ENCODE assay signal across 23 cellular contexts in the genomic region with DNA sequence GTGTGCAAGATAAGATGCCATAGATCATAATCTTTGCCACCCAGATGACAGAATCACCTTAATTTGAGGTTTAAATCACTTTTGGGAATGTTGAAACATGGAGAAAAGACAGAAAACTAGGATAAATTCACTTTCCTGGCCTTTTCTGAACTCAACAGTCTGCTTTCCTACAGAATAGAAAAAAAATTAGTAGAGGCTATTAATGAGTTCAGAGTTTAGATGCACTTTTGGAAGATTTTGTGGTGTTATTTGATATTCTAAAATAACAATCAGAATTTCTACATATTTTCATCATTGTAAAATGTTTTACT.
DNase-seq lines count a peak whose midpoint lies in the region; ATAC-seq and TF ChIP-seq lines count a peak whose summit lies in the region.
"Had no signal": no experiment of that assay in that cellular context is flagged by ENCODE, and none has a peak within 500 bp of the region (broad histone marks: within the 10 kb centered on the region; RNA-seq: fewer than 3 reads in every experiment).

No MANE protein-coding gene starts in this region.

- peaks cover 8% of the 10 kb centered on the region for H3K36me3 Mint-ChIP-seq in CD4-positive, CD25-positive, alpha-beta regulatory T cell
- peaks cover 23% of the 10 kb centered on the region for H3K36me3 Mint-ChIP-seq in T-helper 2 cell treated with Interferon-gamma antibody and Interleukin-4, amounts not matched to agents 5 μg/mL and 100 μg/mL, for 36 hours (ENCODE audit: low read depth)
- peaks cover 0 to 3% (median 2%) of the 10 kb centered on the region in 3 donors for H3K36me3 Mint-ChIP-seq in naive thymus-derived CD8-positive, alpha-beta T cell

- H3K36me3 ChIP-seq in CD4-positive, CD25-positive, alpha-beta regulatory T cell (ENCODE audit: control insufficient read depth, insufficient read depth, low read length), result no peaks in the 10 kb centered on the region
- no peaks in the 10 kb centered on the region for H3K36me3 ChIP-seq in HCT116 (ENCODE audit: control insufficient read depth in 1 of 2, insufficient read depth in 2 of 2, low read length in 2 of 2)
- H3K36me3 ChIP-seq: adrenal gland, heart right ventricle, ovary, SJCRH30, thyroid gland had no signal

- H3K4me2 ChIP-seq in HCT116 (ENCODE audit: low read length), result peak overlapping the region; percentile 15; the same call in 1 of the 2 replicates
- H3K4me2 ChIP-seq: GM23338 had no signal

- H3K4me3 ChIP-seq in CD4-positive, CD25-positive, alpha-beta regulatory T cell (ENCODE audit: low read depth, low read length), result peak overlapping the region; percentile 27
- no peak overlapping the region for H3K4me3 ChIP-seq in HCT116 (replicated peaks in 1 of 2; ENCODE audit: low read depth in 1 of 2, low read length in 2 of 2)
- H3K4me3 ChIP-seq: adrenal gland, GM23338, heart right ventricle, ovary, SJCRH30, thyroid gland had no signal

- no peak for TF ChIP-seq RAD21 in HCT116 (IDR thresholded peaks at IDR 0.05; ENCODE audit: low read depth)

- no peak for DNase-seq in CD4-positive, CD25-positive, alpha-beta regulatory T cell
- DNase-seq in HCT116 (ENCODE audit: low read depth, low spot score) (no peak), HK-2 (ENCODE audit: unreplicated experiment) (no peak), head of caudate nucleus (no peak), mesenteric fat pad (ENCODE audit: low spot score) (no peak)
- no peak for DNase-seq in T-helper 2 cell treated with Interferon-gamma antibody and Interleukin-4, amounts not matched to agents 5 μg/mL and 100 μg/mL, for 36 hours (ENCODE audit: low spot score)
- DNase-seq in naive thymus-derived CD8-positive, alpha-beta T cell, result no peak
- DNase-seq: activated CD4-positive, alpha-beta T cell treated with anti-CD3 and anti-CD28 coated beads, Interleukin-2, amount 50 U/mL, for 4 hours; activated CD8-positive, alpha-beta memory T cell treated with anti-CD3 and anti-CD28 coated beads, Interleukin-2, amount 50 U/mL, for 48 hours; activated effector memory CD4-positive, alpha-beta T cell treated with Interleukin-2 at 50 U/mL for 16 hours; adrenal gland; DMS 273 treated with DMSO at 0.1 percent for 48 hours; erythroblast; heart right ventricle; left colon; NCI-H1694 treated with DMSO at 0.1 percent for 48 hours; NCI-H524 treated with DMSO at 0.1 percent for 48 hours; ovary; retina; thyroid gland had no signal

- no peak overlapping the region for H2AFZ ChIP-seq in HCT116 (ENCODE audit: low read depth, low read length, poor library complexity, severe bottlenecking)
- H2AFZ ChIP-seq: GM23338 had no signal

- H3K9me2 ChIP-seq in HCT116 (ENCODE audit: insufficient read depth), result no peaks in the 10 kb centered on the region; the same call in 1 of the 2 replicates

- no TSS peak for BruUV-seq in HCT116 (replicated peaks; lab: Mats Ljungman, UMichigan)

- no peak for TF ChIP-seq CTCF in HCT116 (IDR thresholded peaks at IDR 0.05 in 2 of 3, conservative IDR thresholded peaks at IDR 0.05 in 1 of 3; ENCODE audit: borderline replicate concordance in 1 of 3, insufficient read depth in 1 of 3, low read depth in 2 of 3, low read length in 2 of 3)

- H3K27me3 Mint-ChIP-seq in CD4-positive, CD25-positive, alpha-beta regulatory T cell, result no peaks in the 10 kb centered on the region
- peaks cover 3% of the 10 kb centered on the region for H3K27me3 Mint-ChIP-seq in T-helper 2 cell treated with Interferon-gamma antibody and Interleukin-4, amounts not matched to agents 5 μg/mL and 100 μg/mL, for 36 hours (ENCODE audit: low read depth)
- no peaks in the 10 kb centered on the region for H3K27me3 Mint-ChIP-seq in naive thymus-derived CD8-positive, alpha-beta T cell

- H4K20me1 ChIP-seq in HCT116 (ENCODE audit: insufficient read depth), result no peaks in the 10 kb centered on the region

- CTCF ChIA-PET in HCT116 (lab: Charles Lee), result interaction anchor here (1.2 kb wide), 1 partner anchor 18 kb away, joined by 4 read pairs; no protein-coding TSS in a partner anchor

- RAD21 ChIA-PET in HCT116 (lab: Charles Lee; ENCODE audit: low non-redundant PET in 1 of 2, low total read pairs in 2 of 2, uncharacterized antibody in 2 of 2, unreplicated experiment in 2 of 2), result interaction anchor here in 1 of 2 experiments (1.1 kb wide), 1 partner anchor 19 kb away, joined by 4 read pairs; no protein-coding TSS in a partner anchor

- H3K9me3 ChIP-seq in CD4-positive, CD25-positive, alpha-beta regulatory T cell (ENCODE audit: control insufficient read depth in 2 of 2, low read length in 2 of 2), result no peaks in the 10 kb centered on the region
- H3K9me3 ChIP-seq in HCT116 (ENCODE audit: control insufficient read depth in 1 of 2, insufficient read depth in 1 of 2, low read depth in 1 of 2, low read length in 2 of 2), result no peaks in the 10 kb centered on the region
- H3K9me3 ChIP-seq: adrenal gland, heart right ventricle, ovary, SJCRH30, thyroid gland had no signal

- H3K27ac Mint-ChIP-seq in CD4-positive, CD25-positive, alpha-beta regulatory T cell, result peak overlapping the region in 2 of 3 donors; percentile 55 to 83
- peak overlapping the region; percentile 77 for H3K27ac Mint-ChIP-seq in T-helper 2 cell treated with Interferon-gamma antibody and Interleukin-4, amounts not matched to agents 5 μg/mL and 100 μg/mL, for 36 hours
- H3K27ac Mint-ChIP-seq in naive thymus-derived CD8-positive, alpha-beta T cell, result peak overlapping the region in 3 of 10 donors; percentile 5 to 75 (median 72)
- H3K27ac Mint-ChIP-seq: GM23338 had no signal

- no peaks in the 10 kb centered on the region for H3K9me3 Mint-ChIP-seq in CD4-positive, CD25-positive, alpha-beta regulatory T cell
- no peaks in the 10 kb centered on the region for H3K9me3 Mint-ChIP-seq in T-helper 2 cell treated with Interferon-gamma antibody and Interleukin-4, amounts not matched to agents 5 μg/mL and 100 μg/mL, for 36 hours
- H3K9me3 Mint-ChIP-seq in naive thymus-derived CD8-positive, alpha-beta T cell, result peaks cover 0 to 5% (median 0%) of the 10 kb centered on the region in 9 donors
- H3K9me3 Mint-ChIP-seq: GM23338 had no signal

- POLR2A ChIA-PET in HCT116 (lab: Charles Lee), result no interaction called here
- POLR2A ChIA-PET in naive thymus-derived CD8-positive, alpha-beta T cell (lab: Charles Lee), result interaction anchor here (0.6 kb wide), 1 partner anchor 23 kb away, joined by 3 read pairs; no protein-coding TSS in a partner anchor

- TF ChIP-seq POLR2A in HCT116 (IDR thresholded peaks at IDR 0.05; ENCODE audit: borderline replicate concordance, extremely low read depth, insufficient read depth, insufficient read length), result no peak

- H3K9ac ChIP-seq in HCT116 (ENCODE audit: low read length), result no peak overlapping the region

- H3K79me2 ChIP-seq in HCT116 (ENCODE audit: insufficient read depth, low read length), result no peaks in the 10 kb centered on the region

- H3K27me3 ChIP-seq in CD4-positive, CD25-positive, alpha-beta regulatory T cell (ENCODE audit: control insufficient read depth, insufficient read depth, low read length), result no peaks in the 10 kb centered on the region
- H3K27me3 ChIP-seq in HCT116 (ENCODE audit: insufficient read depth, low read length), result no peaks in the 10 kb centered on the region
- H3K27me3 ChIP-seq: adrenal gland, heart right ventricle, ovary, SJCRH30, thyroid gland had no signal

- ATAC-seq in CD4-positive, CD25-positive, alpha-beta regulatory T cell (ENCODE audit: low read depth in 2 of 2), result no peak
- ATAC-seq in HCT116, result no peak
- ATAC-seq in naive thymus-derived CD8-positive, alpha-beta T cell, result no peak
- ATAC-seq: GM23338 had no signal

- H3K4me1 Mint-ChIP-seq in CD4-positive, CD25-positive, alpha-beta regulatory T cell, result peaks cover 30 to 70% (median 54%) of the 10 kb centered on the region in 4 donors
- H3K4me1 Mint-ChIP-seq in T-helper 2 cell treated with Interferon-gamma antibody and Interleukin-4, amounts not matched to agents 5 μg/mL and 100 μg/mL, for 36 hours (ENCODE audit: low read depth), result peaks cover 41% of the 10 kb centered on the region
- peaks cover 22 to 69% (median 41%) of the 10 kb centered on the region in 4 donors for H3K4me1 Mint-ChIP-seq in naive thymus-derived CD8-positive, alpha-beta T cell

- H3K27ac ChIP-seq in CD4-positive, CD25-positive, alpha-beta regulatory T cell (ENCODE audit: insufficient read depth, low read length, poor library complexity, severe bottlenecking), result no peak overlapping the region
- no peak overlapping the region for H3K27ac ChIP-seq in HCT116 (ENCODE audit: low read depth, low read length)
- H3K27ac ChIP-seq: adrenal gland, ovary, SJCRH30, thyroid gland, VCaP had no signal

- peaks cover 38% of the 10 kb centered on the region for H3K4me1 ChIP-seq in CD4-positive, CD25-positive, alpha-beta regulatory T cell (ENCODE audit: control insufficient read depth, insufficient read depth, low read length, poor library complexity, severe bottlenecking)
- peaks cover 22 to 42% of the 10 kb centered on the region in 2 experiments; a peak in 3 of 4 replicates for H3K4me1 ChIP-seq in HCT116 (ENCODE audit: control insufficient read depth in 1 of 2, insufficient read depth in 2 of 2, low read length in 2 of 2)
- H3K4me1 ChIP-seq: adrenal gland, thyroid gland had no signal

- H3K4me3 Mint-ChIP-seq in CD4-positive, CD25-positive, alpha-beta regulatory T cell, result peak overlapping the region in 3 of 4 donors; percentile 11 to 81 (median 76)
- peak overlapping the region; percentile 65 for H3K4me3 Mint-ChIP-seq in T-helper 2 cell treated with Interferon-gamma antibody and Interleukin-4, amounts not matched to agents 5 μg/mL and 100 μg/mL, for 36 hours
- H3K4me3 Mint-ChIP-seq in naive thymus-derived CD8-positive, alpha-beta T cell, result peak overlapping the region in 6 of 10 donors; percentile 20 to 69 (median 49)
- H3K4me3 Mint-ChIP-seq: GM23338 had no signal

- intact Hi-C loops in HCT116 (cut with micrococcal nuclease) (no loop called here), head of caudate nucleus (cut with DNase I) (no loop called here)

TF ChIP-seq in HCT116, 20 proteins besides CTCF, POLR2A, EP300 and RAD21 (continues in another document):
- TF ChIP-seq, protein P1, sequence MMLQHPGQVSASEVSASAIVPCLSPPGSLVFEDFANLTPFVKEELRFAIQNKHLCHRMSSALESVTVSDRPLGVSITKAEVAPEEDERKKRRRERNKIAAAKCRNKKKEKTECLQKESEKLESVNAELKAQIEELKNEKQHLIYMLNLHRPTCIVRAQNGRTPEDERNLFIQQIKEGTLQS (IDR thresholded peaks at IDR 0.05), result no peak
- TF ChIP-seq SIN3A (IDR thresholded peaks at IDR 0.05; ENCODE audit: low read depth) (no peak), SRF (IDR thresholded peaks at IDR 0.05; ENCODE audit: low read depth) (no peak)
- TF ChIP-seq, protein P2, sequence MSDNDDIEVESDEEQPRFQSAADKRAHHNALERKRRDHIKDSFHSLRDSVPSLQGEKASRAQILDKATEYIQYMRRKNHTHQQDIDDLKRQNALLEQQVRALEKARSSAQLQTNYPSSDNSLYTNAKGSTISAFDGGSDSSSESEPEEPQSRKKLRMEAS (IDR thresholded peaks at IDR 0.05), result no peak
